Comparison of ENCODE assay signal across 8 cellular contexts in genomic region chr6:160519603-160520042, GRCh38.
DNase-seq lines count a peak whose midpoint lies in the region; ATAC-seq and TF ChIP-seq lines count a peak whose summit lies in the region.

No MANE protein-coding gene starts in this region.

- ATAC-seq in activated CD4-positive, alpha-beta T cell treated with anti-CD3 and anti-CD28 coated beads for 36 hours, result peak; percentile 76
- ATAC-seq in naive thymus-derived CD4-positive, alpha-beta T cell, result peak; percentile 87

- H3K27me3 Mint-ChIP-seq in activated CD4-positive, alpha-beta T cell treated with anti-CD3 and anti-CD28 coated beads for 36 hours, result peaks cover 7% of the 10 kb centered on the region
- H3K27me3 Mint-ChIP-seq in naive thymus-derived CD4-positive, alpha-beta T cell, result peaks cover 0 to 66% (median 0%) of the 10 kb centered on the region in 5 donors

- in situ Hi-C loops in HAP-1 (cut with MboI; ENCODE audit: low sequenced_read_pairs), result no loop called here

- H3K9me3 Mint-ChIP-seq in activated CD4-positive, alpha-beta T cell treated with anti-CD3 and anti-CD28 coated beads for 36 hours (ENCODE audit: low read depth), result no peaks in the 10 kb centered on the region
- peaks cover 0 to 4% (median 0%) of the 10 kb centered on the region in 11 donors for H3K9me3 Mint-ChIP-seq in naive thymus-derived CD4-positive, alpha-beta T cell

- no peaks in the 10 kb centered on the region for H3K36me3 ChIP-seq in HAP-1 (replicated peaks)
- no peaks in the 10 kb centered on the region for H3K36me3 ChIP-seq in naive thymus-derived CD4-positive, alpha-beta T cell (ENCODE audit: control insufficient read depth in 2 of 3, insufficient read depth in 3 of 3, low read length in 3 of 3)

- CTCF ChIA-PET in activated CD4-positive, alpha-beta T cell treated with anti-CD3 and anti-CD28 coated beads for 36 hours (lab: Charles Lee), result interaction anchor here (0.6 to 7.4 kb wide), 20 partner anchors 9 to 1300 kb away, joined by 3 to 88 read pairs (median 3); no protein-coding TSS in a partner anchor
- CTCF ChIA-PET in naive thymus-derived CD4-positive, alpha-beta T cell (lab: Charles Lee), result interaction anchor here (0.6 to 6.4 kb wide), 11 partner anchors 11 to 854 kb away, joined by 3 to 73 read pairs (median 4); no protein-coding TSS in a partner anchor

- TF ChIP-seq CTCF in NB4 (IDR thresholded peaks at IDR 0.05; ENCODE audit: low read depth, low read length), result peak; percentile 88

- H3K4me1 ChIP-seq in HAP-1, result no peaks in the 10 kb centered on the region
- H3K4me1 ChIP-seq in naive thymus-derived CD4-positive, alpha-beta T cell (ENCODE audit: control insufficient read depth in 2 of 2, insufficient read depth in 2 of 2, low read length in 2 of 2), result peaks cover 0 to 14% of the 10 kb centered on the region in 2 donors

- H3K27ac ChIP-seq in naive thymus-derived CD4-positive, alpha-beta T cell (ENCODE audit: low read depth, low read length), result peak overlapping the region; percentile 70

- H3K36me3 Mint-ChIP-seq in activated CD4-positive, alpha-beta T cell treated with anti-CD3 and anti-CD28 coated beads for 36 hours (ENCODE audit: low read depth), result no peaks in the 10 kb centered on the region
- H3K36me3 Mint-ChIP-seq in naive thymus-derived CD4-positive, alpha-beta T cell, result peaks cover 0 to 8% (median 3%) of the 10 kb centered on the region in 5 donors

- H3K27me3 ChIP-seq in HAP-1 (ENCODE audit: low read depth), result no peaks in the 10 kb centered on the region
- peaks cover 0 to 3% of the 10 kb centered on the region in 2 donors for H3K27me3 ChIP-seq in naive thymus-derived CD4-positive, alpha-beta T cell (ENCODE audit: control insufficient read depth in 2 of 2, insufficient read depth in 2 of 2, low read length in 2 of 2)

- peak overlapping the region; percentile 79 for H3K4me3 Mint-ChIP-seq in activated CD4-positive, alpha-beta T cell treated with anti-CD3 and anti-CD28 coated beads for 36 hours
- peak overlapping the region; percentile 91 to 97 (median 95) for H3K4me3 Mint-ChIP-seq in naive thymus-derived CD4-positive, alpha-beta T cell

- POLR2A ChIA-PET in activated CD4-positive, alpha-beta T cell treated with anti-CD3 and anti-CD28 coated beads for 36 hours (lab: Charles Lee), result no interaction called here
- POLR2A ChIA-PET in naive thymus-derived CD4-positive, alpha-beta T cell (lab: Charles Lee), result interaction anchor here (0.6 to 0.9 kb wide), 2 partner anchors 9 to 1243 kb away, joined by 3 to 4 read pairs; no protein-coding TSS in a partner anchor

- no peak for TF ChIP-seq POLR2A in NB4 (IDR thresholded peaks at IDR 0.05; ENCODE audit: extremely low read depth, insufficient read length)

- no peak for DNase-seq in activated CD4-positive, alpha-beta T cell treated with anti-CD3 and anti-CD28 coated beads for 36 hours
- no peak for DNase-seq in activated CD4-positive, alpha-beta T cell treated with anti-CD3 and anti-CD28 coated beads, Interleukin-2, amount 50 U/mL, for 48 hours
- DNase-seq in HAP-1 (ENCODE audit: low spot score in 2 of 2) (no peak), NB4 (ENCODE audit: low read depth) (peak; percentile 65), dermis blood vessel endothelial cell (peak; percentile 69), activated gamma-delta T cell (lab: John Stamatoyannopoulos, UW) (no peak), hypothalamus (lab: John Stamatoyannopoulos, UW) (no peak)
- no peak for DNase-seq in naive thymus-derived CD4-positive, alpha-beta T cell

- peaks cover 25% of the 10 kb centered on the region for H3K4me1 Mint-ChIP-seq in activated CD4-positive, alpha-beta T cell treated with anti-CD3 and anti-CD28 coated beads for 36 hours
- H3K4me1 Mint-ChIP-seq in naive thymus-derived CD4-positive, alpha-beta T cell, result peaks cover 13 to 32% (median 24%) of the 10 kb centered on the region in 7 donors

- H3K4me3 ChIP-seq in HAP-1 (peak overlapping the region; percentile 40), NB4 (ENCODE audit: low read depth, low read length) (peak overlapping the region; percentile 36)
- peak overlapping the region; percentile 75 for H3K4me3 ChIP-seq in naive thymus-derived CD4-positive, alpha-beta T cell (ENCODE audit: low read length)

- intact Hi-C loops in activated CD4-positive, alpha-beta T cell treated with anti-CD3 and anti-CD28 coated beads for 36 hours (cut with DNase I, micrococcal nuclease), result loop anchor here (1.0 to 10.0 kb wide), 11 partner anchors 15 to 853 kb away; partner anchors contain the start of genes MAP3K4 (in 1 of the 2) and SOD2 (in 1 of the 2)
- intact Hi-C loops in naive thymus-derived CD4-positive, alpha-beta T cell (cut with micrococcal nuclease), result loop anchor here (1.0 to 5.0 kb wide), 11 partner anchors 15 to 855 kb away; partner anchors contain the start of genes SOD2 (in 2 of the 2), AGPAT4 (in 1 of the 2), MAP3K4 (in 1 of the 2) and TCP1 (in 1 of the 2)

- H3K9me3 ChIP-seq in HAP-1, result no peaks in the 10 kb centered on the region
- H3K9me3 ChIP-seq in naive thymus-derived CD4-positive, alpha-beta T cell (ENCODE audit: control insufficient read depth in 2 of 3, low read length in 3 of 3), result no peaks in the 10 kb centered on the region

- peak overlapping the region; percentile 80 for H3K27ac Mint-ChIP-seq in activated CD4-positive, alpha-beta T cell treated with anti-CD3 and anti-CD28 coated beads for 36 hours
- peak overlapping the region; percentile 81 to 96 (median 87) for H3K27ac Mint-ChIP-seq in naive thymus-derived CD4-positive, alpha-beta T cell

Comparison
In these comparisons a context has a peak if more than half of its experiments do, and no peak if none do; other contexts are left out.
1. DNase-seq: peak in NB4 (single experiment) and dermis blood vessel endothelial cell (single experiment); none in activated CD4-positive, alpha-beta T cell treated with anti-CD3 and anti-CD28 coated beads for 36 hours (single experiment), activated CD4-positive, alpha-beta T cell treated with anti-CD3 and anti-CD28 coated beads, Interleukin-2, amount 50 U/mL, for 48 hours (0 of 2), HAP-1 (0 of 2), naive thymus-derived CD4-positive, alpha-beta T cell (0 of 9), activated gamma-delta T cell (single experiment) and hypothalamus (0 of 51).
2. Peak in every context shown above with its lines, with median percentiles within 50 percentile points of each other: H3K4me3 ChIP-seq.